ENCODE assay signal across 1 cellular context in the genomic region with DNA sequence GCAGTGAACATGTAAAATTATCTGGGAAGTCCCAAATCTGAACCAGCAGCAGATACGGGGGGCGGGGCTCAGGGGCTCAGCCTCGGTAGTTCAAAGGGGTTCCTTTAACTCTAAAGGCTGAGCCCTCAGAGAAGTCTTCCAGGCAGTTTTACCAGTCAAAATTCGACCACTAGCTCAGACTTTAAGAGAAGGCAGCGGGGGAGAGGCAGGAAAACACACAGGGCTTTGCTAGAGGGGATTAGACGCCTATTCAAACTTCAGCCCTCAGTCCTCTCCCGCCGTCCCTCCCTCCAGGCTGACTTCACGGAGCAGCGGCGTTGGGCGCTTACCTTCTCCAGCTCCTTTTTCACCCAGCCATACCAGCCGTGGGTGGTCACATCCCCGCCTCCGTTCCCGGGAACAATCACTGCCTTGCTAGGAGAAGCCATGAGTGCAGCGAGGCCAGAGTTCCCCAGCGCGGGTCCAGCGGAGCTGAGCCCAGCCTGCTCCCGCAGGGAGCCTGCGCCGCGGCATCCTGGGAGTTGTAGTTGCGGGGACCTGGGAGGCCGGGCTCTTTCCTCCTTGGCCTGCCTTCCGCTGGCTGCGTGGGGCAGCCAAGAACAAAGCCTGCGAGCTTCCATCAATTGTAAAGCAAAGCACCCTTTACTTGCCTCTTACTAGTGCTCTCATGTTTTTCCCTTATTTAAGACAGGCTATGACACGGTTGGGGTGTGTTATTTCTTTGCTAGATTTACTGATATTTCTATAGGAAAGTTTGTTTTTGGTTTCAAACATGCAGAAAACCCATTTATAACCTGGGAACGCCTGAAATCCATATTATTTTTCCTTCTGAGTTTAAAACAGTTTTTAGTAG.
TF ChIP-seq lines count a peak whose summit lies in the region.

Gene RBBP9, minus strand, starts transcription at position 486 of the 853 bp plus-strand sequence. Its CDS starts 58 bp downstream, at position 428.

TF ChIP-seq in HepG2, 621 proteins besides CTCF, POLR2A, EP300 and RAD21 (continued from another document and continues in another):
- TF ChIP-seq KDM3A (CRISPR knock-in tag; IDR thresholded peaks at IDR 0.05; ENCODE audit: low read depth), result peak; percentile 67; the same call in 1 of the 2 replicates
- no peak for TF ChIP-seq ZNF121 (CRISPR knock-in tag; IDR thresholded peaks at IDR 0.05)
- peak; percentile 83 for TF ChIP-seq SUZ12 (IDR thresholded peaks at IDR 0.05; ENCODE audit: low read depth, low read length)
- TF ChIP-seq ZNF619 (CRISPR knock-in tag; IDR thresholded peaks at IDR 0.05), result peak; percentile 92
- no peak for TF ChIP-seq PRPF4 (IDR thresholded peaks at IDR 0.05; ENCODE audit: low read depth, low read length, poor library complexity, severe bottlenecking)
- TF ChIP-seq, protein P1, sequence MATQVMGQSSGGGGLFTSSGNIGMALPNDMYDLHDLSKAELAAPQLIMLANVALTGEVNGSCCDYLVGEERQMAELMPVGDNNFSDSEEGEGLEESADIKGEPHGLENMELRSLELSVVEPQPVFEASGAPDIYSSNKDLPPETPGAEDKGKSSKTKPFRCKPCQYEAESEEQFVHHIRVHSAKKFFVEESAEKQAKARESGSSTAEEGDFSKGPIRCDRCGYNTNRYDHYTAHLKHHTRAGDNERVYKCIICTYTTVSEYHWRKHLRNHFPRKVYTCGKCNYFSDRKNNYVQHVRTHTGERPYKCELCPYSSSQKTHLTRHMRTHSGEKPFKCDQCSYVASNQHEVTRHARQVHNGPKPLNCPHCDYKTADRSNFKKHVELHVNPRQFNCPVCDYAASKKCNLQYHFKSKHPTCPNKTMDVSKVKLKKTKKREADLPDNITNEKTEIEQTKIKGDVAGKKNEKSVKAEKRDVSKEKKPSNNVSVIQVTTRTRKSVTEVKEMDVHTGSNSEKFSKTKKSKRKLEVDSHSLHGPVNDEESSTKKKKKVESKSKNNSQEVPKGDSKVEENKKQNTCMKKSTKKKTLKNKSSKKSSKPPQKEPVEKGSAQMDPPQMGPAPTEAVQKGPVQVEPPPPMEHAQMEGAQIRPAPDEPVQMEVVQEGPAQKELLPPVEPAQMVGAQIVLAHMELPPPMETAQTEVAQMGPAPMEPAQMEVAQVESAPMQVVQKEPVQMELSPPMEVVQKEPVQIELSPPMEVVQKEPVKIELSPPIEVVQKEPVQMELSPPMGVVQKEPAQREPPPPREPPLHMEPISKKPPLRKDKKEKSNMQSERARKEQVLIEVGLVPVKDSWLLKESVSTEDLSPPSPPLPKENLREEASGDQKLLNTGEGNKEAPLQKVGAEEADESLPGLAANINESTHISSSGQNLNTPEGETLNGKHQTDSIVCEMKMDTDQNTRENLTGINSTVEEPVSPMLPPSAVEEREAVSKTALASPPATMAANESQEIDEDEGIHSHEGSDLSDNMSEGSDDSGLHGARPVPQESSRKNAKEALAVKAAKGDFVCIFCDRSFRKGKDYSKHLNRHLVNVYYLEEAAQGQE (IDR thresholded peaks at IDR 0.05; ENCODE audit: borderline replicate concordance in 1 of 2, low read depth in 1 of 2, low read length in 2 of 2), result peak in 1 of 2 experiments; percentile 34; a peak in 1 of 4 replicates
- 0 out of 2 replicates have a peak, but pooled peaks have one; percentile 71 for TF ChIP-seq ZFP62 (CRISPR knock-in tag; IDR thresholded peaks at IDR 0.05)
- TF ChIP-seq, protein P2, sequence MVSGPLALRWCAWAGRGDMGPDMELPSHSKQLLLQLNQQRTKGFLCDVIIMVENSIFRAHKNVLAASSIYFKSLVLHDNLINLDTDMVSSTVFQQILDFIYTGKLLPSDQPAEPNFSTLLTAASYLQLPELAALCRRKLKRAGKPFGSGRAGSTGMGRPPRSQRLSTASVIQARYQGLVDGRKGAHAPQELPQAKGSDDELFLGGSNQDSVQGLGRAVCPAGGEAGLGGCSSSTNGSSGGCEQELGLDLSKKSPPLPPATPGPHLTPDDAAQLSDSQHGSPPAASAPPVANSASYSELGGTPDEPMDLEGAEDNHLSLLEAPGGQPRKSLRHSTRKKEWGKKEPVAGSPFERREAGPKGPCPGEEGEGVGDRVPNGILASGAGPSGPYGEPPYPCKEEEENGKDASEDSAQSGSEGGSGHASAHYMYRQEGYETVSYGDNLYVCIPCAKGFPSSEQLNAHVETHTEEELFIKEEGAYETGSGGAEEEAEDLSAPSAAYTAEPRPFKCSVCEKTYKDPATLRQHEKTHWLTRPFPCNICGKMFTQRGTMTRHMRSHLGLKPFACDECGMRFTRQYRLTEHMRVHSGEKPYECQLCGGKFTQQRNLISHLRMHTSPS (CRISPR knock-in tag; IDR thresholded peaks at IDR 0.05; ENCODE audit: low read depth), result 0 out of 2 replicates have a peak, but pooled peaks have one; percentile 40
- TF ChIP-seq, protein P3, sequence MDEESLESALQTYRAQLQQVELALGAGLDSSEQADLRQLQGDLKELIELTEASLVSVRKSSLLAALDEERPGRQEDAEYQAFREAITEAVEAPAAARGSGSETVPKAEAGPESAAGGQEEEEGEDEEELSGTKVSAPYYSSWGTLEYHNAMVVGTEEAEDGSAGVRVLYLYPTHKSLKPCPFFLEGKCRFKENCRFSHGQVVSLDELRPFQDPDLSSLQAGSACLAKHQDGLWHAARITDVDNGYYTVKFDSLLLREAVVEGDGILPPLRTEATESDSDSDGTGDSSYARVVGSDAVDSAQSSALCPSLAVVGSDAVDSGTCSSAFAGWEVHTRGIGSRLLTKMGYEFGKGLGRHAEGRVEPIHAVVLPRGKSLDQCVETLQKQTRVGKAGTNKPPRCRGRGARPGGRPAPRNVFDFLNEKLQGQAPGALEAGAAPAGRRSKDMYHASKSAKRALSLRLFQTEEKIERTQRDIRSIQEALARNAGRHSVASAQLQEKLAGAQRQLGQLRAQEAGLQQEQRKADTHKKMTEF (CRISPR knock-in tag; IDR thresholded peaks at IDR 0.05), result peak; percentile 74
- TF ChIP-seq, protein P4, sequence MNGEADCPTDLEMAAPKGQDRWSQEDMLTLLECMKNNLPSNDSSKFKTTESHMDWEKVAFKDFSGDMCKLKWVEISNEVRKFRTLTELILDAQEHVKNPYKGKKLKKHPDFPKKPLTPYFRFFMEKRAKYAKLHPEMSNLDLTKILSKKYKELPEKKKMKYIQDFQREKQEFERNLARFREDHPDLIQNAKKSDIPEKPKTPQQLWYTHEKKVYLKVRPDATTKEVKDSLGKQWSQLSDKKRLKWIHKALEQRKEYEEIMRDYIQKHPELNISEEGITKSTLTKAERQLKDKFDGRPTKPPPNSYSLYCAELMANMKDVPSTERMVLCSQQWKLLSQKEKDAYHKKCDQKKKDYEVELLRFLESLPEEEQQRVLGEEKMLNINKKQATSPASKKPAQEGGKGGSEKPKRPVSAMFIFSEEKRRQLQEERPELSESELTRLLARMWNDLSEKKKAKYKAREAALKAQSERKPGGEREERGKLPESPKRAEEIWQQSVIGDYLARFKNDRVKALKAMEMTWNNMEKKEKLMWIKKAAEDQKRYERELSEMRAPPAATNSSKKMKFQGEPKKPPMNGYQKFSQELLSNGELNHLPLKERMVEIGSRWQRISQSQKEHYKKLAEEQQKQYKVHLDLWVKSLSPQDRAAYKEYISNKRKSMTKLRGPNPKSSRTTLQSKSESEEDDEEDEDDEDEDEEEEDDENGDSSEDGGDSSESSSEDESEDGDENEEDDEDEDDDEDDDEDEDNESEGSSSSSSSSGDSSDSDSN (CRISPR knock-in tag; IDR thresholded peaks at IDR 0.05), result peak; percentile 86
- peak; percentile 75; the same call in 1 of the 2 replicates for TF ChIP-seq DMAP1 (CRISPR knock-in tag; IDR thresholded peaks at IDR 0.05)
- peak; percentile 38; the same call in 1 of the 2 replicates for TF ChIP-seq RELA (CRISPR knock-in tag; IDR thresholded peaks at IDR 0.05)
- TF ChIP-seq ZBTB8A (CRISPR knock-in tag; IDR thresholded peaks at IDR 0.05; ENCODE audit: borderline replicate concordance, low read depth), result no peak
- no peak; the same call in 1 of the 2 replicates for TF ChIP-seq ZNF704 (CRISPR knock-in tag; IDR thresholded peaks at IDR 0.05; ENCODE audit: borderline replicate concordance)
- TF ChIP-seq, protein P5, sequence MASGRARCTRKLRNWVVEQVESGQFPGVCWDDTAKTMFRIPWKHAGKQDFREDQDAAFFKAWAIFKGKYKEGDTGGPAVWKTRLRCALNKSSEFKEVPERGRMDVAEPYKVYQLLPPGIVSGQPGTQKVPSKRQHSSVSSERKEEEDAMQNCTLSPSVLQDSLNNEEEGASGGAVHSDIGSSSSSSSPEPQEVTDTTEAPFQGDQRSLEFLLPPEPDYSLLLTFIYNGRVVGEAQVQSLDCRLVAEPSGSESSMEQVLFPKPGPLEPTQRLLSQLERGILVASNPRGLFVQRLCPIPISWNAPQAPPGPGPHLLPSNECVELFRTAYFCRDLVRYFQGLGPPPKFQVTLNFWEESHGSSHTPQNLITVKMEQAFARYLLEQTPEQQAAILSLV (CRISPR knock-in tag; IDR thresholded peaks at IDR 0.05; ENCODE audit: borderline replicate concordance), result peak; percentile 96
- TF ChIP-seq MYC (CRISPR knock-in tag; IDR thresholded peaks at IDR 0.05; ENCODE audit: borderline replicate concordance), result peak; percentile 93
- TF ChIP-seq KAT8 (CRISPR knock-in tag; IDR thresholded peaks at IDR 0.05), result peak; percentile 94
- TF ChIP-seq SP5 (CRISPR knock-in tag; IDR thresholded peaks at IDR 0.05; ENCODE audit: borderline replicate concordance, low read depth), result peak; percentile 26; the same call in 1 of the 2 replicates
- TF ChIP-seq SMAD9 (CRISPR knock-in tag; IDR thresholded peaks at IDR 0.05), result 0 out of 2 replicates have a peak, but pooled peaks have one; percentile 75
- TF ChIP-seq U2AF1 (optimal IDR thresholded peaks at IDR 0.05; ENCODE audit: low read depth, low read length), result peak; percentile 25
- TF ChIP-seq GABPA (IDR thresholded peaks at IDR 0.05; ENCODE audit: low read depth, low read length), result peak; percentile 69
- TF ChIP-seq GABPA (CRISPR knock-in tag; IDR thresholded peaks at IDR 0.05; ENCODE audit: low read depth), result peak; percentile 91
- peak; percentile 73 for TF ChIP-seq HOXD1 (CRISPR knock-in tag; IDR thresholded peaks at IDR 0.05)
- 0 out of 2 replicates have a peak, but pooled peaks have one; percentile 2 for TF ChIP-seq NFE2L2 (IDR thresholded peaks at IDR 0.05; ENCODE audit: low read length)
- TF ChIP-seq FOXP1 (IDR thresholded peaks at IDR 0.05), result no peak
- no peak for TF ChIP-seq FOXP1 (CRISPR knock-in tag; IDR thresholded peaks at IDR 0.05)
- peak; percentile 72; the same call in 1 of the 2 replicates for TF ChIP-seq ZNF639 (CRISPR knock-in tag; conservative IDR thresholded peaks at IDR 0.05)
- TF ChIP-seq GABPB1 (CRISPR knock-in tag; IDR thresholded peaks at IDR 0.05), result peak; percentile 96
- no peak for TF ChIP-seq RAD51 (IDR thresholded peaks at IDR 0.05; ENCODE audit: borderline replicate concordance)
- peak; percentile 83 for TF ChIP-seq HIVEP1 (CRISPR knock-in tag; IDR thresholded peaks at IDR 0.05)
- TF ChIP-seq NR2F1 (CRISPR knock-in tag; IDR thresholded peaks at IDR 0.05), result no peak
- no peak for TF ChIP-seq DZIP1 (CRISPR knock-in tag; IDR thresholded peaks at IDR 0.05)
- peak; percentile 68; the same call in 1 of the 2 replicates for TF ChIP-seq ZFP1 (CRISPR knock-in tag; IDR thresholded peaks at IDR 0.05)
- peak; percentile 83; the same call in 1 of the 2 replicates for TF ChIP-seq ZSCAN21 (CRISPR knock-in tag; IDR thresholded peaks at IDR 0.05; ENCODE audit: borderline replicate concordance)
- peak; percentile 76; the same call in 1 of the 2 replicates for TF ChIP-seq ETV5 (CRISPR knock-in tag; IDR thresholded peaks at IDR 0.05; ENCODE audit: borderline replicate concordance)
- peak; percentile 48; the same call in 1 of the 2 replicates for TF ChIP-seq BRD4 (CRISPR knock-in tag; IDR thresholded peaks at IDR 0.05)
- no peak for TF ChIP-seq SKI (IDR thresholded peaks at IDR 0.05; ENCODE audit: partially characterized antibody)
- TF ChIP-seq FOXK1 (CRISPR knock-in tag; IDR thresholded peaks at IDR 0.05; ENCODE audit: borderline replicate concordance, low read depth), result peak; percentile 50; the same call in 1 of the 2 replicates
- TF ChIP-seq ZNF138 (CRISPR knock-in tag; IDR thresholded peaks at IDR 0.05; ENCODE audit: low read depth), result 0 out of 2 replicates have a peak, but pooled peaks have one; percentile 55
- peak; percentile 89 for TF ChIP-seq MAF1 (CRISPR knock-in tag; IDR thresholded peaks at IDR 0.05; ENCODE audit: borderline replicate concordance)
- TF ChIP-seq CBX2 (IDR thresholded peaks at IDR 0.05; ENCODE audit: low read depth, low read length), result no peak
- peak; percentile 28; the same call in 1 of the 2 replicates for TF ChIP-seq CBX2 (CRISPR knock-in tag; IDR thresholded peaks at IDR 0.05; ENCODE audit: low read depth)
- no peak for TF ChIP-seq TEAD2 (CRISPR knock-in tag; IDR thresholded peaks at IDR 0.05)
- TF ChIP-seq, protein P6, sequence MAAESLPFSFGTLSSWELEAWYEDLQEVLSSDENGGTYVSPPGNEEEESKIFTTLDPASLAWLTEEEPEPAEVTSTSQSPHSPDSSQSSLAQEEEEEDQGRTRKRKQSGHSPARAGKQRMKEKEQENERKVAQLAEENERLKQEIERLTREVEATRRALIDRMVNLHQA (CRISPR knock-in tag; IDR thresholded peaks at IDR 0.05), result no peak; the same call in 1 of the 2 replicates
